ENCODE assay signal across 2 cellular contexts in genomic region chr2:113996826-113997599, GRCh38.
TF ChIP-seq lines count a peak whose summit lies in the region.

No MANE protein-coding gene starts in this region.

TF ChIP-seq in HepG2, 621 proteins besides CTCF, POLR2A, EP300 and RAD21 (continued from another document and continues in another):
- TF ChIP-seq ZNF687 (CRISPR knock-in tag; IDR thresholded peaks at IDR 0.05) (peak; percentile 23; the same call in 1 of the 2 replicates), PRPF4 (IDR thresholded peaks at IDR 0.05; ENCODE audit: low read depth, low read length, poor library complexity, severe bottlenecking) (no peak), PATZ1 (CRISPR knock-in tag; IDR thresholded peaks at IDR 0.05) (peak; percentile 45; the same call in 1 of the 2 replicates), HNF1A (IDR thresholded peaks at IDR 0.05; ENCODE audit: low read depth) (no peak), HNF1A (CRISPR knock-in tag; IDR thresholded peaks at IDR 0.05; ENCODE audit: borderline replicate concordance) (0 out of 2 replicates have a peak, but pooled peaks have one; percentile 24), NFKB2 (CRISPR knock-in tag; IDR thresholded peaks at IDR 0.05; ENCODE audit: borderline replicate concordance) (no peak), ZNF292 (CRISPR knock-in tag; IDR thresholded peaks at IDR 0.05; ENCODE audit: borderline replicate concordance, low read depth) (0 out of 2 replicates have a peak, but pooled peaks have one; percentile 27), MEIS1 (CRISPR knock-in tag; IDR thresholded peaks at IDR 0.05; ENCODE audit: borderline replicate concordance) (no peak), MYNN (CRISPR knock-in tag; IDR thresholded peaks at IDR 0.05; ENCODE audit: low read depth) (0 out of 2 replicates have a peak, but pooled peaks have one; percentile 4), CEBPB (IDR thresholded peaks at IDR 0.05; ENCODE audit: borderline replicate concordance, low read depth, low read length) (peak; percentile 21; the same call in 1 of the 2 replicates), GATAD1 (CRISPR knock-in tag; IDR thresholded peaks at IDR 0.05) (no peak)

TF ChIP-seq in GM12878, 131 proteins besides CTCF, POLR2A, EP300 and RAD21:
- no peak for TF ChIP-seq ELK1 (IDR thresholded peaks at IDR 0.05; ENCODE audit: low read depth, low read length)
- TF ChIP-seq ZNF622 (IDR thresholded peaks at IDR 0.05), result no peak
- TF ChIP-seq ZNF24 (IDR thresholded peaks at IDR 0.05), result no peak
- TF ChIP-seq RAD51 (IDR thresholded peaks at IDR 0.05), result no peak
- TF ChIP-seq YY1 (IDR thresholded peaks at IDR 0.05; ENCODE audit: low read depth, low read length), result no peak
- no peak for TF ChIP-seq ZBTB40 (IDR thresholded peaks at IDR 0.05; ENCODE audit: borderline replicate concordance)
- no peak for TF ChIP-seq NR2F1 (conservative IDR thresholded peaks at IDR 0.05)
- no peak for TF ChIP-seq HSF1 (IDR thresholded peaks at IDR 0.05; ENCODE audit: low read depth, low read length)
- TF ChIP-seq SUPT20H (IDR thresholded peaks at IDR 0.05; ENCODE audit: borderline replicate concordance, control insufficient read depth, low read depth, low read length), result no peak
- no peak for TF ChIP-seq HDAC2 (IDR thresholded peaks at IDR 0.05)
- TF ChIP-seq SMAD5 (IDR thresholded peaks at IDR 0.05; ENCODE audit: low read depth), result no peak
- TF ChIP-seq BRCA1 (IDR thresholded peaks at IDR 0.05; ENCODE audit: low read depth, low read length), result no peak
- TF ChIP-seq HDGF (IDR thresholded peaks at IDR 0.05), result no peak
- no peak for TF ChIP-seq POU2F2 (IDR thresholded peaks at IDR 0.05; ENCODE audit: borderline replicate concordance, low read depth, low read length)
- TF ChIP-seq USF2 (IDR thresholded peaks at IDR 0.05; ENCODE audit: borderline replicate concordance, low read depth, low read length), result no peak
- no peak for TF ChIP-seq JUND (IDR thresholded peaks at IDR 0.05; ENCODE audit: low read depth, low read length)
- TF ChIP-seq PML (IDR thresholded peaks at IDR 0.05; ENCODE audit: low read length), result no peak
- no peak for TF ChIP-seq CEBPB (IDR thresholded peaks at IDR 0.05; ENCODE audit: borderline replicate concordance in 1 of 2, low read depth in 2 of 2, low read length in 2 of 2)
- TF ChIP-seq ASH2L (IDR thresholded peaks at IDR 0.05; ENCODE audit: borderline replicate concordance, low read depth), result no peak
